17 cellular contexts compared by ENCODE assay signal in genomic region chr17:50685334-50685665, GRCh38. TPM values are rescaled to one million over a fixed set of nuclear protein-coding genes. Genes with fewer than 3 reads are reported as not detected.
"Had no signal": no experiment of that assay in that cellular context is flagged by ENCODE, and none has a peak within 500 bp of the region (broad histone marks: within the 10 kb centered on the region; RNA-seq: fewer than 3 reads in every experiment).

No MANE protein-coding gene starts in this region.

- H3K36me3 Mint-ChIP-seq: activated naive CD8-positive, alpha-beta T cell treated with anti-CD3 and anti-CD28 coated beads for 36 hours; natural killer cell had no signal

- ATAC-seq: activated T-cell treated with anti-CD3 and anti-CD28 coated beads, Interleukin-2, amount 50 U/mL, for 72 hours; gastroesophageal sphincter; heart right ventricle; natural killer cell; sciatic nerve had no signal

- H3K9me3 Mint-ChIP-seq: activated B cell treated with CpG ODN at 0.5 μM for 24 hours; activated naive CD8-positive, alpha-beta T cell treated with anti-CD3 and anti-CD28 coated beads for 36 hours; activated T-cell treated with anti-CD3 and anti-CD28 coated beads, Interleukin-2, amount 50 U/mL, for 72 hours; natural killer cell; stimulated activated naive CD8-positive, alpha-beta T cell treated with anti-CD3 and anti-CD28 coated beads, Interleukin-15, Interleukin-2, amounts not matched to agents 100 ng/mL and 50 ng/mL, for 24 hours; T-helper 1 cell treated with Interleukin-12 subunit alpha and Interleukin-12 subunit beta and Interleukin-4 antibody, amounts not matched to agents 30 μg/mL and 1 μg/mL, for 36 hours had no signal

- H3K9me3 ChIP-seq: gastroesophageal sphincter, heart right ventricle, mucosa of descending colon, spleen, thoracic aorta had no signal

- H3K27ac Mint-ChIP-seq: activated B cell treated with CpG ODN at 0.5 μM for 24 hours; activated naive CD8-positive, alpha-beta T cell treated with anti-CD3 and anti-CD28 coated beads for 36 hours; activated T-cell treated with anti-CD3 and anti-CD28 coated beads, Interleukin-2, amount 50 U/mL, for 72 hours; natural killer cell; stimulated activated naive CD8-positive, alpha-beta T cell treated with anti-CD3 and anti-CD28 coated beads, Interleukin-15, Interleukin-2, amounts not matched to agents 100 ng/mL and 50 ng/mL, for 24 hours; T-helper 1 cell treated with Interleukin-12 subunit alpha and Interleukin-12 subunit beta and Interleukin-4 antibody, amounts not matched to agents 30 μg/mL and 1 μg/mL, for 36 hours had no signal

- DNase-seq: activated B cell treated with CpG ODN at 0.5 μM for 24 hours; activated CD4-positive, alpha-beta T cell treated with anti-CD3 and anti-CD28 coated beads for 48 hours; activated CD8-positive, alpha-beta memory T cell treated with anti-CD3 and anti-CD28 coated beads, Interleukin-2, amount 50 U/mL, for 48 hours; activated gamma-delta T cell treated with Interleukin-2 at 50 U/mL for 16 hours; activated naive CD8-positive, alpha-beta T cell treated with anti-CD3 and anti-CD28 coated beads for 36 hours; activated T-cell treated with anti-CD3 and anti-CD28 coated beads, Interleukin-2, amount 50 U/mL, for 72 hours; erythroblast; heart right ventricle; natural killer cell; spleen had no signal

- H3K27ac ChIP-seq: heart right ventricle, spleen had no signal

- H3K4me3 Mint-ChIP-seq: activated B cell treated with CpG ODN at 0.5 μM for 24 hours; activated naive CD8-positive, alpha-beta T cell treated with anti-CD3 and anti-CD28 coated beads for 36 hours; activated T-cell treated with anti-CD3 and anti-CD28 coated beads, Interleukin-2, amount 50 U/mL, for 72 hours; natural killer cell; stimulated activated naive CD8-positive, alpha-beta T cell treated with anti-CD3 and anti-CD28 coated beads, Interleukin-15, Interleukin-2, amounts not matched to agents 100 ng/mL and 50 ng/mL, for 24 hours; T-helper 1 cell treated with Interleukin-12 subunit alpha and Interleukin-12 subunit beta and Interleukin-4 antibody, amounts not matched to agents 30 μg/mL and 1 μg/mL, for 36 hours had no signal

- FAIRE-seq: bronchial epithelial cell had no signal

- H3K27me3 ChIP-seq: gastroesophageal sphincter, heart right ventricle had no signal

- H3K36me3 ChIP-seq: gastroesophageal sphincter, heart right ventricle, spleen, thoracic aorta had no signal

- H3K4me1 Mint-ChIP-seq: activated B cell treated with CpG ODN at 0.5 μM for 24 hours had no signal

- H3K4me3 ChIP-seq: gastroesophageal sphincter, heart right ventricle, mucosa of descending colon, spleen, thoracic aorta had no signal

RNA-seq across cellular contexts. Expression of gene ABCC3, which starts 50.6 kb away (rescaled TPM):
- total RNA-seq: activated naive CD8-positive, alpha-beta T cell treated with anti-CD3 and anti-CD28 coated beads for 36 hours; activated T-cell treated with anti-CD3 and anti-CD28 coated beads, Interleukin-2, amount 50 U/mL, for 72 hours had no signal
